In genomic region chr2:176187306-176188217, GRCh38 we compare ENCODE assay signal across 1 cellular context.
TF ChIP-seq lines count a peak whose summit lies in the region.

No MANE protein-coding gene starts in this region.

TF ChIP-seq in liver, 16 proteins besides CTCF, POLR2A, EP300 and RAD21 (continued from another document):
- TF ChIP-seq ZBTB33 (IDR thresholded peaks at IDR 0.05) (no peak), HNF4G (IDR thresholded peaks at IDR 0.05) (no peak), FOXA2 (IDR thresholded peaks at IDR 0.05) (no peak), EGR1 (IDR thresholded peaks at IDR 0.05; ENCODE audit: low read depth in 2 of 2) (no peak), NR2F2 (IDR thresholded peaks at IDR 0.05) (no peak)
